Comparison of ENCODE assay signal across 15 cellular contexts in genomic region chr6:144657691-144658090, GRCh38.
DNase-seq lines count a peak whose midpoint lies in the region; ATAC-seq and TF ChIP-seq lines count a peak whose summit lies in the region.
"Had no signal": no experiment of that assay in that cellular context is flagged by ENCODE, and none has a peak within 500 bp of the region (broad histone marks: within the 10 kb centered on the region; RNA-seq: fewer than 3 reads in every experiment).

No MANE protein-coding gene starts in this region.

- no peak overlapping the region for H2BK20ac ChIP-seq in IMR-90 (ENCODE audit: low read depth, low read length)

- H3K18ac ChIP-seq in IMR-90 (ENCODE audit: low read depth, low read length) = no peak overlapping the region

- no peak for TF ChIP-seq CTCF in IMR-90 (conservative IDR thresholded peaks at IDR 0.05; ENCODE audit: low read depth, low read length)
- TF ChIP-seq CTCF in Peyer's patch (IDR thresholded peaks at IDR 0.05) = no peak
- TF ChIP-seq CTCF in esophagus muscularis mucosa (IDR thresholded peaks at IDR 0.05) = no peak

- CTCF ChIA-PET in IMR-90 (lab: Yijun Ruan, JAX) = interaction anchor here (0.6 kb wide), 1 partner anchor 54 kb away, joined by 3 read pairs; no protein-coding TSS in a partner anchor

- no peaks in the 10 kb centered on the region for H3K36me3 ChIP-seq in IMR-90 (ENCODE audit: control insufficient read depth, insufficient read depth, low read length)
- H3K36me3 ChIP-seq in SJCRH30 = no peaks in the 10 kb centered on the region
- H3K36me3 ChIP-seq in iPS-20b (ENCODE audit: insufficient read depth, low read depth, low read length) = no peaks in the 10 kb centered on the region
- no peaks in the 10 kb centered on the region for H3K36me3 ChIP-seq in Peyer's patch
- no peaks in the 10 kb centered on the region for H3K36me3 ChIP-seq in esophagus muscularis mucosa
- H3K36me3 ChIP-seq: colonic mucosa had no signal

- WGBS in IMR-90 (ENCODE audit: extremely low coverage in 2 of 2, insufficient read length in 1 of 2), 2 experiments = no CpG with 5 or more reads among the region's 2 CpGs
- 87% methylated on average over 2 of the region's 2 CpGs for WGBS in esophagus muscularis mucosa

- no peak for TF ChIP-seq POLR2A in IMR-90 (IDR thresholded peaks at IDR 0.05; ENCODE audit: low read depth, low read length)
- TF ChIP-seq POLR2A in Peyer's patch (IDR thresholded peaks at IDR 0.05) = no peak
- TF ChIP-seq POLR2A in esophagus muscularis mucosa (IDR thresholded peaks at IDR 0.05; ENCODE audit: low read depth) = no peak

- H2BK5ac ChIP-seq in IMR-90 (ENCODE audit: low read depth, low read length, poor library complexity, severe bottlenecking) = no peak overlapping the region

- H4K8ac ChIP-seq in IMR-90 (ENCODE audit: low read depth in 2 of 2, low read length in 2 of 2) = no peak overlapping the region

- no peak for TF ChIP-seq EP300 in esophagus muscularis mucosa (IDR thresholded peaks at IDR 0.05)

- no peak overlapping the region for H2BK120ac ChIP-seq in IMR-90 (ENCODE audit: low read depth, low read length)

- no TSS peak for BruUV-seq in IMR-90 (replicated peaks; lab: Mats Ljungman, UMichigan)

- ATAC-seq in IMR-90 (ENCODE audit: low read depth) (no peak), GM21737 (IDR thresholded peaks at IDR 0.05; ENCODE audit: unreplicated experiment) (no peak)

- H3K27me3 ChIP-seq in IMR-90 (ENCODE audit: control insufficient read depth, insufficient read depth, low read length) (no peaks in the 10 kb centered on the region), SJCRH30 (no peaks in the 10 kb centered on the region), iPS-20b (ENCODE audit: insufficient read depth, low read length) (no peaks in the 10 kb centered on the region), Peyer's patch (no peaks in the 10 kb centered on the region), esophagus muscularis mucosa (no peaks in the 10 kb centered on the region)
- H3K27me3 ChIP-seq: colonic mucosa had no signal

- H2AFZ ChIP-seq in IMR-90 (replicated peaks; ENCODE audit: low read length, poor library complexity) = no peak overlapping the region

- dilution Hi-C loops in IMR-90 (cut with HindIII; ENCODE audit: low sequenced_read_pairs, unreplicated experiment) = no loop called here

- no peaks in the 10 kb centered on the region for H4K20me1 ChIP-seq in IMR-90 (ENCODE audit: insufficient read depth, low read length)

- POLR2A ChIA-PET in IMR-90 (lab: Charles Lee; ENCODE audit: unreplicated experiment) = no interaction called here

- H3K9me3 ChIP-seq in IMR-90 (ENCODE audit: control insufficient read depth, insufficient read depth, low read length) = no peaks in the 10 kb centered on the region
- H3K9me3 ChIP-seq in SJCRH30 (replicated peaks) = no peaks in the 10 kb centered on the region
- H3K9me3 ChIP-seq in iPS-20b (ENCODE audit: insufficient read depth, low read depth, low read length) = no peaks in the 10 kb centered on the region
- no peaks in the 10 kb centered on the region for H3K9me3 ChIP-seq in Peyer's patch
- no peaks in the 10 kb centered on the region for H3K9me3 ChIP-seq in esophagus muscularis mucosa
- H3K9me3 ChIP-seq: colonic mucosa had no signal

- no peak overlapping the region for H2AK5ac ChIP-seq in IMR-90 (ENCODE audit: low read depth, low read length)

- H3K27ac ChIP-seq in IMR-90 (ENCODE audit: insufficient read depth, low read length) (no peak overlapping the region), SJCRH30 (peak overlapping the region; percentile 13; the same call in 1 of the 2 replicates), iPS-20b (ENCODE audit: low read length) (peak overlapping the region; percentile 68), Peyer's patch (no peak overlapping the region), esophagus muscularis mucosa (replicated peaks in 1 of 4) (no peak overlapping the region)
- H3K27ac ChIP-seq: colonic mucosa, HL-60 had no signal

- H3K4me3 ChIP-seq in IMR-90 (ENCODE audit: insufficient read depth, low read depth, low read length) = no peak overlapping the region
- H3K4me3 ChIP-seq in SJCRH30 = no peak overlapping the region
- peak overlapping the region; percentile 29; the same call in 1 of the 2 replicates for H3K4me3 ChIP-seq in iPS-20b (ENCODE audit: low read length)
- H3K4me3 ChIP-seq in Peyer's patch = no peak overlapping the region
- H3K4me3 ChIP-seq in esophagus muscularis mucosa = no peak overlapping the region
- H3K4me3 ChIP-seq: colonic mucosa had no signal

- no peak overlapping the region for H4K91ac ChIP-seq in IMR-90 (ENCODE audit: insufficient read depth, low read depth, low read length)

- H2BK15ac ChIP-seq in IMR-90 (ENCODE audit: low read depth, low read length) = no peak overlapping the region

- no peaks in the 10 kb centered on the region for H3K9me1 ChIP-seq in IMR-90 (ENCODE audit: insufficient read depth, low read length)

- no peak overlapping the region for H3K4me2 ChIP-seq in IMR-90 (ENCODE audit: low read depth, low read length)

- peaks cover 5 to 18% of the 10 kb centered on the region in 2 experiments; a peak in 3 of 4 replicates for H3K79me1 ChIP-seq in IMR-90 (ENCODE audit: low read depth in 1 of 2, low read length in 2 of 2)

- TF ChIP-seq RAD21 in IMR-90 (IDR thresholded peaks at IDR 0.05; ENCODE audit: low read length) = no peak

- 0 out of 2 replicates have a peak overlapping the region, but pooled peaks have one; percentile 11 for H3K14ac ChIP-seq in IMR-90 (replicated peaks; ENCODE audit: low read depth, low read length)

- intact Hi-C loops in IMR-90 (cut with micrococcal nuclease) = no loop called here
- intact Hi-C loops in esophagus muscularis mucosa (cut with DNase I) = no loop called here

- in situ Hi-C loops in Caki2 (cut with HindIII; ENCODE audit: low pct_unique_long_range_greater_than_20kb, low sequenced_read_pairs) = no loop called here
- in situ Hi-C loops in IMR-90 (cut with MboI; ENCODE audit: low sequenced_read_pairs) = no loop called here

- no peak overlapping the region for H4K5ac ChIP-seq in IMR-90 (ENCODE audit: low read depth, low read length)

- no peak overlapping the region for H3K4ac ChIP-seq in IMR-90 (ENCODE audit: low read depth, low read length)

- H3K9ac ChIP-seq in IMR-90 (ENCODE audit: low read depth, low read length) (no peak overlapping the region), iPS-20b (ENCODE audit: low read depth, low read length) (0 out of 2 replicates have a peak overlapping the region, but pooled peaks have one; percentile 5)

- H3K4me1 ChIP-seq in IMR-90 (ENCODE audit: control insufficient read depth, insufficient read depth, low read length) (peaks cover 12% of the 10 kb centered on the region), SJCRH30 (peaks cover 36% of the 10 kb centered on the region), iPS-20b (ENCODE audit: insufficient read depth, low read length) (peaks cover 63% of the 10 kb centered on the region), Peyer's patch (peaks cover 0 to 27% (median 6%) of the 10 kb centered on the region in 4 donors), esophagus muscularis mucosa (peaks cover 16 to 44% (median 34%) of the 10 kb centered on the region in 4 donors)

- DNase-seq in Caki2 (ENCODE audit: low read depth) (peak; percentile 64), IMR-90 (no peak), SJCRH30 (peak; percentile 65 to 78), KG1 (lab: John Stamatoyannopoulos, UW) (no peak), Peyer's patch (no peak), esophagus muscularis mucosa (ENCODE audit: extremely low spot score) (no peak)
- DNase-seq: activated CD4-positive, CD25-positive, alpha-beta regulatory T cell; activated effector memory CD4-positive, alpha-beta T cell treated with Interleukin-2 at 50 U/mL for 16 hours; colonic mucosa; DMS 273 treated with DMSO at 0.1 percent for 48 hours; NCI-H1436 treated with DMSO at 0.1 percent for 48 hours; SHP77 had no signal

- no peak overlapping the region for H3K56ac ChIP-seq in IMR-90 (ENCODE audit: extremely low read depth, insufficient read depth, low read length)

- no peak overlapping the region for H3K23ac ChIP-seq in IMR-90 (ENCODE audit: low read depth, low read length)

- no peak overlapping the region for H2AK9ac ChIP-seq in IMR-90 (replicated peaks; ENCODE audit: low read depth, low read length, poor library complexity)

TF ChIP-seq in IMR-90, 13 proteins besides CTCF, POLR2A, EP300 and RAD21:
- TF ChIP-seq MXI1 (IDR thresholded peaks at IDR 0.05; ENCODE audit: borderline replicate concordance, low read depth, low read length) = no peak
- no peak for TF ChIP-seq CHD1 (IDR thresholded peaks at IDR 0.05; ENCODE audit: low read depth, low read length)
- no peak for TF ChIP-seq USF2 (IDR thresholded peaks at IDR 0.05; ENCODE audit: low read depth, low read length)
- no peak for TF ChIP-seq RCOR1 (IDR thresholded peaks at IDR 0.05; ENCODE audit: insufficient replicate concordance, low read length)
- TF ChIP-seq MAZ (IDR thresholded peaks at IDR 0.05; ENCODE audit: borderline replicate concordance, low read depth, low read length) = no peak
- no peak for TF ChIP-seq NFE2L2 (IDR thresholded peaks at IDR 0.05; ENCODE audit: low read depth, low read length)
- no peak for TF ChIP-seq BHLHE40 (IDR thresholded peaks at IDR 0.05; ENCODE audit: low read depth, low read length)
- TF ChIP-seq RFX5 (IDR thresholded peaks at IDR 0.05; ENCODE audit: low read depth, low read length) = no peak
- no peak for TF ChIP-seq CEBPB (IDR thresholded peaks at IDR 0.05; ENCODE audit: low read depth, low read length)
- TF ChIP-seq SMC3 (IDR thresholded peaks at IDR 0.05; ENCODE audit: low read depth, low read length) = no peak
- TF ChIP-seq ELK1 (IDR thresholded peaks at IDR 0.05; ENCODE audit: borderline replicate concordance, low read depth, low read length) = no peak
- TF ChIP-seq MAFK (IDR thresholded peaks at IDR 0.05; ENCODE audit: low read depth, low read length) = no peak
- TF ChIP-seq FOS (IDR thresholded peaks at IDR 0.05; ENCODE audit: low read depth, low read length) = no peak

Comparison
In these comparisons a context has a peak if more than half of its experiments do, and no peak if none do; other contexts are left out.
1. DNase-seq: peak in Caki2 (single experiment) and SJCRH30 (2 of 2); none in IMR-90 (single experiment), KG1 (single experiment), Peyer's patch (0 of 3) and esophagus muscularis mucosa (single experiment).
2. H3K27ac ChIP-seq: peak in SJCRH30 (single experiment) and iPS-20b (single experiment); none in IMR-90 (single experiment), Peyer's patch (0 of 4) and esophagus muscularis mucosa (0 of 4).